27 cellular contexts compared by ENCODE assay signal in the genomic region with DNA sequence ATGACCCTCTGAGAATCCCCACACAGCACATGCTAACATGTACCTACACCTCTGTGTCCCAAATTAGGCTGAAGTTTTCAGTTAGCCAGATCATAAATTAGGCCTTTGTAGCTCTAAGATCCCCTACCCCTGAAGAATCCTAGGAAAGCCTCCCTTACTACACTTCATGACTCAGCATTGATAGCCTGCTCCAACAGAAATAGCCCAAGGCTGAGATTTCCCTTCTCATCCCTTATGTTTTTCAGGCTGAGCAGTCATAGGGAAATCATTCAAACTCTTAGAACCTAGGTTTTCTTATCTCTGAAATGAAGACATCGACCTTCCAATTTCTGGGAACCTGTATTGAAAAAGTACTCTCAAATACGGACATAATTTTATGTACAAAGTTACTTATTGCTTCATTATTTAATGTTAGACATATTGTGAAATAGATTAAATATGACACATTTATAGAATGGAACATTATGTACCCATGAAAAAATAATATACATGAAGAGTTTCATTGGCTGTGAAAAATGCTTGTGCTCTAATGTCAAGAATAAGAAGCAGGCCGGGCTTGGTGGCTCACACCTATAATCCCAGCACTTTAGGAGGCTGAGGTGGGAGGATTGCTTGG.
DNase-seq lines count a peak whose midpoint lies in the region; ATAC-seq and TF ChIP-seq lines count a peak whose summit lies in the region.
"Had no signal": no experiment of that assay in that cellular context is flagged by ENCODE, and none has a peak within 500 bp of the region (broad histone marks: within the 10 kb centered on the region; RNA-seq: fewer than 3 reads in every experiment).

No MANE protein-coding gene starts in this region.

- no peaks in the 10 kb centered on the region for H3K9me3 Mint-ChIP-seq in chondrocyte (ENCODE audit: low read depth)
- H3K9me3 Mint-ChIP-seq: activated naive CD4-positive, alpha-beta T cell treated with anti-CD3 and anti-CD28 coated beads, Interleukin-2, amount 50 U/mL, for 72 hours; activated T-cell treated with anti-CD3 and anti-CD28 coated beads, Interleukin-2, amount 50 U/mL, for 72 hours; naive thymus-derived CD4-positive, alpha-beta T cell had no signal

- no peak overlapping the region for H4K91ac ChIP-seq in mesenchymal stem cell (ENCODE audit: low read length)

- no peak overlapping the region for H3K4me3 Mint-ChIP-seq in chondrocyte (ENCODE audit: unreplicated experiment)
- H3K4me3 Mint-ChIP-seq: activated T-cell treated with anti-CD3 and anti-CD28 coated beads, Interleukin-2, amount 50 U/mL, for 72 hours; naive thymus-derived CD4-positive, alpha-beta T cell; T-helper 17 cell had no signal

- H3K36me3 Mint-ChIP-seq in chondrocyte (ENCODE audit: low read depth), result peaks cover 2% of the 10 kb centered on the region
- H3K36me3 Mint-ChIP-seq: activated naive CD4-positive, alpha-beta T cell treated with anti-CD3 and anti-CD28 coated beads, Interleukin-2, amount 50 U/mL, for 72 hours; naive thymus-derived CD4-positive, alpha-beta T cell had no signal

- H2BK120ac ChIP-seq in mesenchymal stem cell (ENCODE audit: low read depth, low read length), result no peak overlapping the region

- no peaks in the 10 kb centered on the region for H4K20me1 ChIP-seq in PC-3 (ENCODE audit: low read length)

- peaks cover 24% of the 10 kb centered on the region for H3K4me1 Mint-ChIP-seq in chondrocyte (ENCODE audit: low read depth)
- H3K4me1 Mint-ChIP-seq: naive thymus-derived CD4-positive, alpha-beta T cell; T-helper 17 cell had no signal

- H2BK5ac ChIP-seq in mesenchymal stem cell (ENCODE audit: low read depth, low read length, poor library complexity, severe bottlenecking), result no peak overlapping the region

- H4K8ac ChIP-seq in mesenchymal stem cell (ENCODE audit: low read length), result no peak overlapping the region

- CTCF ChIA-PET in PC-3 (lab: Charles Lee), result no interaction called here

- H3F3A ChIP-seq in PC-3 (ENCODE audit: low read length, unreplicated experiment), result no peaks in the 10 kb centered on the region

- TF ChIP-seq CTCF in PC-3 (conservative IDR thresholded peaks at IDR 0.05; ENCODE audit: low read depth, low read length), result no peak
- TF ChIP-seq CTCF in chondrocyte (IDR thresholded peaks at IDR 0.05), result no peak
- no peak for TF ChIP-seq CTCF in psoas muscle (IDR thresholded peaks at IDR 0.05)

- ATAC-seq in PC-3, result no peak
- ATAC-seq in psoas muscle, result no peak
- ATAC-seq in GM19463 (IDR thresholded peaks at IDR 0.05; ENCODE audit: unreplicated experiment), result no peak
- ATAC-seq: activated naive CD4-positive, alpha-beta T cell treated with anti-CD3 and anti-CD28 coated beads, Interleukin-2, amount 50 U/mL, for 72 hours; activated T-cell treated with anti-CD3 and anti-CD28 coated beads, Interleukin-2, amount 50 U/mL, for 72 hours; naive thymus-derived CD4-positive, alpha-beta T cell; T-helper 17 cell had no signal

- H2AFZ ChIP-seq in PC-3 (ENCODE audit: low read length), result no peak overlapping the region
- no peak overlapping the region for H2AFZ ChIP-seq in mesenchymal stem cell (ENCODE audit: low read depth, low read length)
- H2AFZ ChIP-seq: hepatocyte had no signal

- no TSS peak for BruUV-seq in PC-3 (replicated peaks; lab: Mats Ljungman, UMichigan)

- H3K4me3 ChIP-seq in PC-3 (ENCODE audit: low read length), result no peak overlapping the region
- H3K4me3 ChIP-seq in mesenchymal stem cell (ENCODE audit: insufficient read depth in 1 of 2, low read depth in 1 of 2, low read length in 2 of 2), result no peak overlapping the region
- no peak overlapping the region for H3K4me3 ChIP-seq in psoas muscle
- H3K4me3 ChIP-seq: esophagus muscularis mucosa, hepatocyte, SJCRH30, vagina had no signal

- no peak overlapping the region for H3K14ac ChIP-seq in mesenchymal stem cell (ENCODE audit: low read length in 2 of 2)

- H2AK5ac ChIP-seq in mesenchymal stem cell (ENCODE audit: low read length, severe bottlenecking), result peak overlapping the region; percentile 61

- no peaks in the 10 kb centered on the region for H3K79me2 ChIP-seq in PC-3 (ENCODE audit: low read length)
- H3K79me2 ChIP-seq: hepatocyte had no signal

- intact Hi-C loops in PC-3 (cut with micrococcal nuclease) (no loop called here), psoas muscle (cut with DNase I) (no loop called here), posterior vena cava (cut with DNase I) (no loop called here)

- H3K4me1 ChIP-seq in PC-3 (ENCODE audit: insufficient read depth, low read length), result no peaks in the 10 kb centered on the region
- H3K4me1 ChIP-seq in mesenchymal stem cell (ENCODE audit: control insufficient read depth, insufficient read depth, low read depth, low read length), result peaks cover 3% of the 10 kb centered on the region
- H3K4me1 ChIP-seq in psoas muscle, result no peaks in the 10 kb centered on the region
- H3K4me1 ChIP-seq: esophagus muscularis mucosa, vagina had no signal

- H3K27me3 ChIP-seq in PC-3 (ENCODE audit: low read length), result no peaks in the 10 kb centered on the region
- H3K27me3 ChIP-seq in mesenchymal stem cell (ENCODE audit: control insufficient read depth in 1 of 2, insufficient read depth in 1 of 2, low read length in 2 of 2), result no peaks in the 10 kb centered on the region
- no peaks in the 10 kb centered on the region for H3K27me3 ChIP-seq in psoas muscle (ENCODE audit: insufficient read depth in 3 of 3, low read length in 2 of 3)
- H3K27me3 ChIP-seq: brain microvascular endothelial cell, esophagus muscularis mucosa, hepatocyte, SJCRH30, vagina had no signal

- no peak overlapping the region for H3K9ac ChIP-seq in PC-3 (ENCODE audit: low read length)
- no peak overlapping the region for H3K9ac ChIP-seq in mesenchymal stem cell (ENCODE audit: low read length)

- H3K4me2 ChIP-seq in PC-3 (ENCODE audit: low read length), result no peak overlapping the region
- H3K4me2 ChIP-seq in mesenchymal stem cell (ENCODE audit: low read length, poor library complexity, severe bottlenecking), result no peak overlapping the region
- H3K4me2 ChIP-seq: hepatocyte had no signal

- no peaks in the 10 kb centered on the region for H3K36me3 ChIP-seq in PC-3 (ENCODE audit: low read depth, low read length)
- no peaks in the 10 kb centered on the region for H3K36me3 ChIP-seq in mesenchymal stem cell (ENCODE audit: control insufficient read depth in 1 of 2, insufficient read depth in 2 of 2, low read depth in 1 of 2, low read length in 2 of 2)
- H3K36me3 ChIP-seq in psoas muscle (ENCODE audit: insufficient read depth in 1 of 2, low read depth in 1 of 2), result no peaks in the 10 kb centered on the region
- H3K36me3 ChIP-seq: brain microvascular endothelial cell, esophagus muscularis mucosa, SJCRH30, vagina had no signal

- 100% methylated on average over 1 of the region's 3 CpGs for WGBS in mesenchymal stem cell
- 94 to 98% (median 97%) methylated on average over 3 of the region's 3 CpGs for WGBS in psoas muscle, 3 donors

- no peaks in the 10 kb centered on the region for H3K9me3 ChIP-seq in PC-3 (ENCODE audit: low read length)
- no peaks in the 10 kb centered on the region for H3K9me3 ChIP-seq in mesenchymal stem cell (ENCODE audit: control insufficient read depth, low read length)
- H3K9me3 ChIP-seq in psoas muscle, result no peaks in the 10 kb centered on the region
- H3K9me3 ChIP-seq: esophagus muscularis mucosa, SJCRH30, vagina had no signal

- POLR2A ChIA-PET in PC-3 (lab: Charles Lee; ENCODE audit: unreplicated experiment), result no interaction called here

- H3K9me2 ChIP-seq in PC-3 (replicated peaks; ENCODE audit: low read length), result no peaks in the 10 kb centered on the region

- peak overlapping the region; percentile 79 for H3K27ac Mint-ChIP-seq in chondrocyte (ENCODE audit: unreplicated experiment)
- H3K27ac Mint-ChIP-seq: activated naive CD4-positive, alpha-beta T cell treated with anti-CD3 and anti-CD28 coated beads, Interleukin-2, amount 50 U/mL, for 72 hours; activated T-cell treated with anti-CD3 and anti-CD28 coated beads, Interleukin-2, amount 50 U/mL, for 72 hours; naive thymus-derived CD4-positive, alpha-beta T cell; T-helper 17 cell had no signal

- no peaks in the 10 kb centered on the region for H3K79me1 ChIP-seq in mesenchymal stem cell (replicated peaks; ENCODE audit: low read length, poor library complexity, severe bottlenecking)

- H3K27ac ChIP-seq in PC-3 (ENCODE audit: low read length) (no peak overlapping the region), mesenchymal stem cell (ENCODE audit: low read length, poor library complexity, severe bottlenecking) (no peak overlapping the region), psoas muscle (no peak overlapping the region)
- H3K27ac ChIP-seq: brain microvascular endothelial cell, esophagus muscularis mucosa, hepatocyte, SJCRH30, vagina had no signal

- no peak overlapping the region for H3K23ac ChIP-seq in mesenchymal stem cell (ENCODE audit: low read length in 2 of 2)

- peak overlapping the region in 1 of 2 experiments; percentile 62 for H3K4ac ChIP-seq in mesenchymal stem cell (ENCODE audit: low read depth in 1 of 2, low read length in 2 of 2)

- H2BK12ac ChIP-seq in mesenchymal stem cell (ENCODE audit: low read length in 2 of 2), result peak overlapping the region; percentile 57 to 76

- H3K27me3 Mint-ChIP-seq in chondrocyte (ENCODE audit: low read depth), result no peaks in the 10 kb centered on the region
- H3K27me3 Mint-ChIP-seq: naive thymus-derived CD4-positive, alpha-beta T cell; T-helper 17 cell had no signal

- H3K18ac ChIP-seq in mesenchymal stem cell (ENCODE audit: low read depth in 1 of 2, low read length in 2 of 2), result no peak overlapping the region

- peak; percentile 79 for DNase-seq in EL
- peak; percentile 37 for DNase-seq in PC-3
- no peak for DNase-seq in chondrocyte (ENCODE audit: low spot score)
- DNase-seq in mesenchymal stem cell, result peak; percentile 57
- no peak for DNase-seq in psoas muscle
- DNase-seq in posterior vena cava (ENCODE audit: low spot score), result no peak
- no peak for DNase-seq in occipital lobe (lab: John Stamatoyannopoulos, UW)
- DNase-seq: activated CD4-positive, CD25-positive, alpha-beta regulatory T cell; activated T-cell treated with anti-CD3 and anti-CD28 coated beads, Interleukin-2, amount 50 U/mL, for 72 hours; brain microvascular endothelial cell; DND-41; H7; kidney; naive thymus-derived CD4-positive, alpha-beta T cell; NCI-H187 treated with DMSO at 0.1 percent for 48 hours; NCI-H510A; posterior cingulate gyrus; SJCRH30; small intestine; stimulated activated CD4-positive, alpha-beta T cell treated with anti-CD3 and anti-CD28 coated beads, Interleukin-4, amount 100 ng/mL, for 24 hours; substantia nigra; T-helper 17 cell had no signal

- no peak overlapping the region for H2BK15ac ChIP-seq in mesenchymal stem cell (ENCODE audit: low read depth, poor library complexity, severe bottlenecking)

Comparison
In these comparisons a context has a peak if more than half of its experiments do, and no peak if none do; other contexts are left out.
1. DNase-seq: peak in EL (single experiment), PC-3 (single experiment) and mesenchymal stem cell (single experiment); none in chondrocyte (single experiment), psoas muscle (0 of 2), posterior vena cava (single experiment) and occipital lobe (single experiment).